1 cellular context compared by ENCODE assay signal in the genomic region with DNA sequence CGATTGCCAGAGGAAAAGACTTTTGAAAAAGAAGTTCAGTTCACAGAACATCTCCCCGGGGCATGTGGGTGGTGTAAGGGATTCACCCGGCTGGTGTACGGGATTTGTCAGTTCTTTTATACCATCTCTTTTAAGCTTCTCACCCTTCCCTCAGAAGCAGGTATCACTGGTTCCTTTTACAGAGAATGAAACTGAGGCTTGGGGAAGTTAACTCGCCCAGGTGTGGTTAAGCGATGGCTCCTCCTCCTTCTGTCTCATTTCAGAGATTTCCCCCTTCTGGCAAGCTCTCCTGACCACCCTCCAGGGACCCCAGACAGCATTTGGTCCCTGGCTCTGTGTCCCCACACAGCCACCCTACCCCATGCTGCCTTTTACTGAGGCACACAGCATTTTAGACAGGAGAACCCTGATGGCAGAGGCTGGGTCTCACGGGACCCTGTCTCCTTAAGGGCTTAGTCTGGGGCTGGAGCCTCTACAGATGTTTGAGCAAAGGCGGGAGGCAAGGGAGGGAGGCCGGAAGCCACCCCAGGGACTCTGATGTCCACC.
A peak's percentile ranks its signal among the peaks of the same experiment; 100 is the strongest.
TF ChIP-seq lines count a peak whose summit lies in the region.

No MANE protein-coding gene starts in this region.

TF ChIP-seq in GM12878, 131 proteins besides CTCF, POLR2A, EP300 and RAD21 (continues in another document):
- TF ChIP-seq PAX5 (IDR thresholded peaks at IDR 0.05; ENCODE audit: borderline replicate concordance, low read depth, low read length) (0 out of 2 replicates have a peak, but pooled peaks have one; percentile 12), SREBF2 (IDR thresholded peaks at IDR 0.05; ENCODE audit: low read length) (no peak), MXI1 (IDR thresholded peaks at IDR 0.05; ENCODE audit: low read depth, low read length) (no peak), HCFC1 (IDR thresholded peaks at IDR 0.05; ENCODE audit: low read length) (no peak), MYB (IDR thresholded peaks at IDR 0.05; ENCODE audit: borderline replicate concordance, low read depth, low read length) (no peak), RFX5 (IDR thresholded peaks at IDR 0.05; ENCODE audit: low read depth, low read length) (no peak), HDGF (IDR thresholded peaks at IDR 0.05) (no peak), ETV6 (conservative IDR thresholded peaks at IDR 0.05 in 1 of 2, IDR thresholded peaks at IDR 0.05 in 1 of 2; ENCODE audit: borderline replicate concordance in 1 of 2, low read depth in 1 of 2) (0 out of 4 replicates have a peak, but pooled peaks of 1 of the 2 experiments have one; percentile 53), KDM1A (IDR thresholded peaks at IDR 0.05; ENCODE audit: borderline replicate concordance) (no peak), SIN3A (IDR thresholded peaks at IDR 0.05; ENCODE audit: low read depth, low read length) (no peak), EED (IDR thresholded peaks at IDR 0.05; ENCODE audit: low read depth) (peak; percentile 63), CBFB (IDR thresholded peaks at IDR 0.05; ENCODE audit: low read depth) (peak; percentile 70; the same call in 1 of the 2 replicates), TBL1XR1 (IDR thresholded peaks at IDR 0.05; ENCODE audit: low read depth, low read length) (no peak), ASH2L (IDR thresholded peaks at IDR 0.05; ENCODE audit: borderline replicate concordance, low read depth) (no peak), SUZ12 (IDR thresholded peaks at IDR 0.05; ENCODE audit: unreplicated experiment) (no peak), SMAD5 (IDR thresholded peaks at IDR 0.05; ENCODE audit: low read depth) (peak; percentile 53; the same call in 1 of the 2 replicates), NR2F1 (conservative IDR thresholded peaks at IDR 0.05) (0 out of 2 replicates have a peak, but pooled peaks have one; percentile 10), KAT2A (conservative IDR thresholded peaks at IDR 0.05; ENCODE audit: control insufficient read depth, low read depth, low read length) (no peak), ZNF274 (IDR thresholded peaks at IDR 0.05; ENCODE audit: insufficient read depth, insufficient read length) (no peak), NRF1 (conservative IDR thresholded peaks at IDR 0.05; ENCODE audit: low read depth, low read length) (no peak), EZH2 (IDR thresholded peaks at IDR 0.05; ENCODE audit: borderline replicate concordance, control insufficient read depth, low read depth, low read length) (no peak), DPF2 (IDR thresholded peaks at IDR 0.05) (no peak; the same call in 1 of the 2 replicates), CHD4 (IDR thresholded peaks at IDR 0.05) (0 out of 2 replicates have a peak, but pooled peaks have one; percentile 16), FOXK2 (IDR thresholded peaks at IDR 0.05) (no peak), ZBED1 (IDR thresholded peaks at IDR 0.05; ENCODE audit: borderline replicate concordance) (no peak; the same call in 1 of the 2 replicates), ZNF622 (IDR thresholded peaks at IDR 0.05) (no peak), MEF2B (IDR thresholded peaks at IDR 0.05; ENCODE audit: partially characterized antibody, poor library complexity, severe bottlenecking) (peak; percentile 87), GATAD2B (conservative IDR thresholded peaks at IDR 0.05; ENCODE audit: low read depth) (0 out of 2 replicates have a peak, but pooled peaks have one; percentile 48), NFIC (IDR thresholded peaks at IDR 0.05; ENCODE audit: low read depth, low read length) (peak; percentile 67; the same call in 1 of the 2 replicates), ZZZ3 (IDR thresholded peaks at IDR 0.05; ENCODE audit: control insufficient read depth, insufficient read length, low read depth) (no peak), CREB1 (IDR thresholded peaks at IDR 0.05; ENCODE audit: low read depth) (0 out of 2 replicates have a peak, but pooled peaks have one; percentile 22), IKZF1 (conservative IDR thresholded peaks at IDR 0.05) (peak; percentile 30; the same call in 1 of the 2 replicates), BMI1 (IDR thresholded peaks at IDR 0.05; ENCODE audit: borderline replicate concordance) (no peak), ZNF24 (IDR thresholded peaks at IDR 0.05) (no peak), IKZF2 (IDR thresholded peaks at IDR 0.05) (peak in 1 of 2 experiments; percentile 27; a peak in 1 of 4 replicates), HDAC2 (IDR thresholded peaks at IDR 0.05) (no peak), SMC3 (IDR thresholded peaks at IDR 0.05; ENCODE audit: borderline replicate concordance, low read length) (no peak), RCOR1 (conservative IDR thresholded peaks at IDR 0.05; ENCODE audit: low read depth, low read length) (no peak)
- TF ChIP-seq, protein P1, sequence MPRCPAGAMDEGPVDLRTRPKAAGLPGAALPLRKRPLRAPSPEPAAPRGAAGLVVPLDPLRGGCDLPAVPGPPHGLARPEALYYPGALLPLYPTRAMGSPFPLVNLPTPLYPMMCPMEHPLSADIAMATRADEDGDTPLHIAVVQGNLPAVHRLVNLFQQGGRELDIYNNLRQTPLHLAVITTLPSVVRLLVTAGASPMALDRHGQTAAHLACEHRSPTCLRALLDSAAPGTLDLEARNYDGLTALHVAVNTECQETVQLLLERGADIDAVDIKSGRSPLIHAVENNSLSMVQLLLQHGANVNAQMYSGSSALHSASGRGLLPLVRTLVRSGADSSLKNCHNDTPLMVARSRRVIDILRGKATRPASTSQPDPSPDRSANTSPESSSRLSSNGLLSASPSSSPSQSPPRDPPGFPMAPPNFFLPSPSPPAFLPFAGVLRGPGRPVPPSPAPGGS (IDR thresholded peaks at IDR 0.05; ENCODE audit: borderline replicate concordance, insufficient read depth, low read depth, low read length, poor library complexity, severe bottlenecking) = no peak
- TF ChIP-seq, protein P2, sequence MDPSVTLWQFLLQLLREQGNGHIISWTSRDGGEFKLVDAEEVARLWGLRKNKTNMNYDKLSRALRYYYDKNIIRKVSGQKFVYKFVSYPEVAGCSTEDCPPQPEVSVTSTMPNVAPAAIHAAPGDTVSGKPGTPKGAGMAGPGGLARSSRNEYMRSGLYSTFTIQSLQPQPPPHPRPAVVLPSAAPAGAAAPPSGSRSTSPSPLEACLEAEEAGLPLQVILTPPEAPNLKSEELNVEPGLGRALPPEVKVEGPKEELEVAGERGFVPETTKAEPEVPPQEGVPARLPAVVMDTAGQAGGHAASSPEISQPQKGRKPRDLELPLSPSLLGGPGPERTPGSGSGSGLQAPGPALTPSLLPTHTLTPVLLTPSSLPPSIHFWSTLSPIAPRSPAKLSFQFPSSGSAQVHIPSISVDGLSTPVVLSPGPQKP (IDR thresholded peaks at IDR 0.05; ENCODE audit: low read depth, low read length) = no peak
- TF ChIP-seq, protein P3, sequence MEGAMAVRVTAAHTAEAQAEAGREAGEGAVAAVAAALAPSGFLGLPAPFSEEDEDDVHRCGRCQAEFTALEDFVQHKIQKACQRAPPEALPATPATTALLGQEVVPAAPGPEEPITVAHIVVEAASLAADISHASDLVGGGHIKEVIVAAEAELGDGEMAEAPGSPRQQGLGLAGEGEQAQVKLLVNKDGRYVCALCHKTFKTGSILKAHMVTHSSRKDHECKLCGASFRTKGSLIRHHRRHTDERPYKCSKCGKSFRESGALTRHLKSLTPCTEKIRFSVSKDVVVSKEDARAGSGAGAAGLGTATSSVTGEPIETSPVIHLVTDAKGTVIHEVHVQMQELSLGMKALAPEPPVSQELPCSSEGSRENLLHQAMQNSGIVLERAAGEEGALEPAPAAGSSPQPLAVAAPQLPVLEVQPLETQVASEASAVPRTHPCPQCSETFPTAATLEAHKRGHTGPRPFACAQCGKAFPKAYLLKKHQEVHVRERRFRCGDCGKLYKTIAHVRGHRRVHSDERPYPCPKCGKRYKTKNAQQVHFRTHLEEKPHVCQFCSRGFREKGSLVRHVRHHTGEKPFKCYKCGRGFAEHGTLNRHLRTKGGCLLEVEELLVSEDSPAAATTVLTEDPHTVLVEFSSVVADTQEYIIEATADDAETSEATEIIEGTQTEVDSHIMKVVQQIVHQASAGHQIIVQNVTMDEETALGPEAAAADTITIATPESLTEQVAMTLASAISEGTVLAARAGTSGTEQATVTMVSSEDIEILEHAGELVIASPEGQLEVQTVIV (IDR thresholded peaks at IDR 0.05; ENCODE audit: borderline replicate concordance, partially characterized antibody) = no peak
- TF ChIP-seq, protein P4, sequence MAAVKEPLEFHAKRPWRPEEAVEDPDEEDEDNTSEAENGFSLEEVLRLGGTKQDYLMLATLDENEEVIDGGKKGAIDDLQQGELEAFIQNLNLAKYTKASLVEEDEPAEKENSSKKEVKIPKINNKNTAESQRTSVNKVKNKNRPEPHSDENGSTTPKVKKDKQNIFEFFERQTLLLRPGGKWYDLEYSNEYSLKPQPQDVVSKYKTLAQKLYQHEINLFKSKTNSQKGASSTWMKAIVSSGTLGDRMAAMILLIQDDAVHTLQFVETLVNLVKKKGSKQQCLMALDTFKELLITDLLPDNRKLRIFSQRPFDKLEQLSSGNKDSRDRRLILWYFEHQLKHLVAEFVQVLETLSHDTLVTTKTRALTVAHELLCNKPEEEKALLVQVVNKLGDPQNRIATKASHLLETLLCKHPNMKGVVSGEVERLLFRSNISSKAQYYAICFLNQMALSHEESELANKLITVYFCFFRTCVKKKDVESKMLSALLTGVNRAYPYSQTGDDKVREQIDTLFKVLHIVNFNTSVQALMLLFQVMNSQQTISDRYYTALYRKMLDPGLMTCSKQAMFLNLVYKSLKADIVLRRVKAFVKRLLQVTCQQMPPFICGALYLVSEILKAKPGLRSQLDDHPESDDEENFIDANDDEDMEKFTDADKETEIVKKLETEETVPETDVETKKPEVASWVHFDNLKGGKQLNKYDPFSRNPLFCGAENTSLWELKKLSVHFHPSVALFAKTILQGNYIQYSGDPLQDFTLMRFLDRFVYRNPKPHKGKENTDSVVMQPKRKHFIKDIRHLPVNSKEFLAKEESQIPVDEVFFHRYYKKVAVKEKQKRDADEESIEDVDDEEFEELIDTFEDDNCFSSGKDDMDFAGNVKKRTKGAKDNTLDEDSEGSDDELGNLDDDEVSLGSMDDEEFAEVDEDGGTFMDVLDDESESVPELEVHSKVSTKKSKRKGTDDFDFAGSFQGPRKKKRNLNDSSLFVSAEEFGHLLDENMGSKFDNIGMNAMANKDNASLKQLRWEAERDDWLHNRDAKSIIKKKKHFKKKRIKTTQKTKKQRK (IDR thresholded peaks at IDR 0.05; ENCODE audit: low read depth, low read length) = no peak
- TF ChIP-seq, protein P5, sequence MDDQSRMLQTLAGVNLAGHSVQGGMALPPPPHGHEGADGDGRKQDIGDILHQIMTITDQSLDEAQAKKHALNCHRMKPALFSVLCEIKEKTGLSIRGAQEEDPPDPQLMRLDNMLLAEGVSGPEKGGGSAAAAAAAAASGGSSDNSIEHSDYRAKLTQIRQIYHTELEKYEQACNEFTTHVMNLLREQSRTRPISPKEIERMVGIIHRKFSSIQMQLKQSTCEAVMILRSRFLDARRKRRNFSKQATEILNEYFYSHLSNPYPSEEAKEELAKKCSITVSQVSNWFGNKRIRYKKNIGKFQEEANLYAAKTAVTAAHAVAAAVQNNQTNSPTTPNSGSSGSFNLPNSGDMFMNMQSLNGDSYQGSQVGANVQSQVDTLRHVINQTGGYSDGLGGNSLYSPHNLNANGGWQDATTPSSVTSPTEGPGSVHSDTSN (IDR thresholded peaks at IDR 0.05; ENCODE audit: insufficient replicate concordance, low read depth, low read length) = no peak
- TF ChIP-seq, protein P6, sequence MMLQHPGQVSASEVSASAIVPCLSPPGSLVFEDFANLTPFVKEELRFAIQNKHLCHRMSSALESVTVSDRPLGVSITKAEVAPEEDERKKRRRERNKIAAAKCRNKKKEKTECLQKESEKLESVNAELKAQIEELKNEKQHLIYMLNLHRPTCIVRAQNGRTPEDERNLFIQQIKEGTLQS (IDR thresholded peaks at IDR 0.05; ENCODE audit: borderline replicate concordance, extremely low read depth, low read depth, low read length) = no peak
- TF ChIP-seq, protein P7, sequence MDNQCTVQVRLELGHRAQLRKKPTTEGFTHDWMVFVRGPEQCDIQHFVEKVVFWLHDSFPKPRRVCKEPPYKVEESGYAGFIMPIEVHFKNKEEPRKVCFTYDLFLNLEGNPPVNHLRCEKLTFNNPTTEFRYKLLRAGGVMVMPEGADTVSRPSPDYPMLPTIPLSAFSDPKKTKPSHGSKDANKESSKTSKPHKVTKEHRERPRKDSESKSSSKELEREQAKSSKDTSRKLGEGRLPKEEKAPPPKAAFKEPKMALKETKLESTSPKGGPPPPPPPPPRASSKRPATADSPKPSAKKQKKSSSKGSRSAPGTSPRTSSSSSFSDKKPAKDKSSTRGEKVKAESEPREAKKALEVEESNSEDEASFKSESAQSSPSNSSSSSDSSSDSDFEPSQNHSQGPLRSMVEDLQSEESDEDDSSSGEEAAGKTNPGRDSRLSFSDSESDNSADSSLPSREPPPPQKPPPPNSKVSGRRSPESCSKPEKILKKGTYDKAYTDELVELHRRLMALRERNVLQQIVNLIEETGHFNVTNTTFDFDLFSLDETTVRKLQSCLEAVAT (IDR thresholded peaks at IDR 0.05) = peak; percentile 29; the same call in 1 of the 2 replicates
- TF ChIP-seq, protein P8, sequence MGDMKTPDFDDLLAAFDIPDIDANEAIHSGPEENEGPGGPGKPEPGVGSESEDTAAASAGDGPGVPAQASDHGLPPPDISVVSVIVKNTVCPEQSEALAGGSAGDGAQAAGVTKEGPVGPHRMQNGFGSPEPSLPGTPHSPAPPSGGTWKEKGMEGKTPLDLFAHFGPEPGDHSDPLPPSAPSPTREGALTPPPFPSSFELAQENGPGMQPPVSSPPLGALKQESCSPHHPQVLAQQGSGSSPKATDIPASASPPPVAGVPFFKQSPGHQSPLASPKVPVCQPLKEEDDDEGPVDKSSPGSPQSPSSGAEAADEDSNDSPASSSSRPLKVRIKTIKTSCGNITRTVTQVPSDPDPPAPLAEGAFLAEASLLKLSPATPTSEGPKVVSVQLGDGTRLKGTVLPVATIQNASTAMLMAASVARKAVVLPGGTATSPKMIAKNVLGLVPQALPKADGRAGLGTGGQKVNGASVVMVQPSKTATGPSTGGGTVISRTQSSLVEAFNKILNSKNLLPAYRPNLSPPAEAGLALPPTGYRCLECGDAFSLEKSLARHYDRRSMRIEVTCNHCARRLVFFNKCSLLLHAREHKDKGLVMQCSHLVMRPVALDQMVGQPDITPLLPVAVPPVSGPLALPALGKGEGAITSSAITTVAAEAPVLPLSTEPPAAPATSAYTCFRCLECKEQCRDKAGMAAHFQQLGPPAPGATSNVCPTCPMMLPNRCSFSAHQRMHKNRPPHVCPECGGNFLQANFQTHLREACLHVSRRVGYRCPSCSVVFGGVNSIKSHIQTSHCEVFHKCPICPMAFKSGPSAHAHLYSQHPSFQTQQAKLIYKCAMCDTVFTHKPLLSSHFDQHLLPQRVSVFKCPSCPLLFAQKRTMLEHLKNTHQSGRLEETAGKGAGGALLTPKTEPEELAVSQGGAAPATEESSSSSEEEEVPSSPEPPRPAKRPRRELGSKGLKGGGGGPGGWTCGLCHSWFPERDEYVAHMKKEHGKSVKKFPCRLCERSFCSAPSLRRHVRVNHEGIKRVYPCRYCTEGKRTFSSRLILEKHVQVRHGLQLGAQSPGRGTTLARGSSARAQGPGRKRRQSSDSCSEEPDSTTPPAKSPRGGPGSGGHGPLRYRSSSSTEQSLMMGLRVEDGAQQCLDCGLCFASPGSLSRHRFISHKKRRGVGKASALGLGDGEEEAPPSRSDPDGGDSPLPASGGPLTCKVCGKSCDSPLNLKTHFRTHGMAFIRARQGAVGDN (IDR thresholded peaks at IDR 0.05) = 0 out of 2 replicates have a peak, but pooled peaks have one; percentile 18
- TF ChIP-seq, protein P9, sequence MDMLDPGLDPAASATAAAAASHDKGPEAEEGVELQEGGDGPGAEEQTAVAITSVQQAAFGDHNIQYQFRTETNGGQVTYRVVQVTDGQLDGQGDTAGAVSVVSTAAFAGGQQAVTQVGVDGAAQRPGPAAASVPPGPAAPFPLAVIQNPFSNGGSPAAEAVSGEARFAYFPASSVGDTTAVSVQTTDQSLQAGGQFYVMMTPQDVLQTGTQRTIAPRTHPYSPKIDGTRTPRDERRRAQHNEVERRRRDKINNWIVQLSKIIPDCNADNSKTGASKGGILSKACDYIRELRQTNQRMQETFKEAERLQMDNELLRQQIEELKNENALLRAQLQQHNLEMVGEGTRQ (IDR thresholded peaks at IDR 0.05; ENCODE audit: borderline replicate concordance, low read depth, low read length) = no peak
